ENCODE assay signal across 28 cellular contexts in genomic region chr1:76266762-76267161, GRCh38.
A peak's percentile ranks its signal among the peaks of the same experiment; 100 is the strongest.
DNase-seq lines count a peak whose midpoint lies in the region; ATAC-seq and TF ChIP-seq lines count a peak whose summit lies in the region.
"Had no signal": no experiment of that assay in that cellular context is flagged by ENCODE, and none has a peak within 500 bp of the region (broad histone marks: within the 10 kb centered on the region; RNA-seq: fewer than 3 reads in every experiment).

No MANE protein-coding gene starts in this region.

- H3K4me3 ChIP-seq in heart left ventricle, result no peak overlapping the region
- no peak overlapping the region for H3K4me3 ChIP-seq in trophoblast cell (ENCODE audit: low read depth, low read length)
- H3K4me3 ChIP-seq: breast epithelium, GM23248, lower lobe of right lung, neural progenitor cell, right lobe of liver had no signal

- H3K18ac ChIP-seq in trophoblast cell (ENCODE audit: low read length), result no peak overlapping the region

- H3K27ac ChIP-seq in heart left ventricle (peak overlapping the region in 1 of 12 donors; percentile 72), trophoblast cell (ENCODE audit: low read depth, low read length) (no peak overlapping the region)
- H3K27ac ChIP-seq: 22Rv1, breast epithelium, GM23248, lower lobe of right lung, neural progenitor cell, right lobe of liver had no signal

- peak overlapping the region; percentile 92 for H3K27ac Mint-ChIP-seq in activated naive CD8-positive, alpha-beta T cell
- H3K27ac Mint-ChIP-seq: HFFc6; neural progenitor cell; stimulated activated memory B cell treated with anti-CD40 and anti-IgM and Interleukin-4, amounts not matched to agents 10 μg/mL and 1 μg/mL and 100 μg/mL, for 72 hours; T-helper 17 cell had no signal

- H2BK120ac ChIP-seq in trophoblast cell (ENCODE audit: insufficient read depth, low read length, poor library complexity), result no peak overlapping the region

- no peak overlapping the region for H4K8ac ChIP-seq in trophoblast cell (ENCODE audit: low read depth, low read length)

- H3K4ac ChIP-seq in trophoblast cell (ENCODE audit: low read depth, low read length), result no peak overlapping the region

- no peak for TF ChIP-seq POLR2A in heart left ventricle (IDR thresholded peaks at IDR 0.05)

- H3K36me3 Mint-ChIP-seq in activated naive CD8-positive, alpha-beta T cell, result peaks cover 5% of the 10 kb centered on the region
- H3K36me3 Mint-ChIP-seq: CD8-positive, alpha-beta T cell; neural progenitor cell; stimulated activated memory B cell treated with anti-CD40 and anti-IgM and Interleukin-4, amounts not matched to agents 10 μg/mL and 1 μg/mL and 100 μg/mL, for 72 hours had no signal

- H3K9me3 ChIP-seq in heart left ventricle (no peaks in the 10 kb centered on the region), trophoblast cell (ENCODE audit: insufficient read depth, low read depth, low read length) (no peaks in the 10 kb centered on the region)
- H3K9me3 ChIP-seq: breast epithelium, lower lobe of right lung, right lobe of liver had no signal

- no peaks in the 10 kb centered on the region for H3K79me1 ChIP-seq in trophoblast cell (ENCODE audit: low read length)

- H4K91ac ChIP-seq in trophoblast cell (ENCODE audit: low read depth, low read length), result no peak overlapping the region

- no peak overlapping the region for H2BK12ac ChIP-seq in trophoblast cell (ENCODE audit: low read length)

- peaks cover 0 to 44% (median 8%) of the 10 kb centered on the region in 12 donors for H3K4me1 ChIP-seq in heart left ventricle
- H3K4me1 ChIP-seq in trophoblast cell (ENCODE audit: control insufficient read depth in 1 of 2, insufficient read depth in 2 of 2, low read length in 2 of 2), result peaks cover 0 to 5% of the 10 kb centered on the region in 2 experiments
- H3K4me1 ChIP-seq: breast epithelium, right lobe of liver had no signal

- H2BK5ac ChIP-seq in trophoblast cell (ENCODE audit: low read depth, low read length, poor library complexity), result no peak overlapping the region

- H3K27me3 ChIP-seq in heart left ventricle, result no peaks in the 10 kb centered on the region
- no peaks in the 10 kb centered on the region for H3K27me3 ChIP-seq in trophoblast cell (ENCODE audit: insufficient read depth, low read length)
- H3K27me3 ChIP-seq: breast epithelium, neural progenitor cell, right lobe of liver had no signal

- peaks cover 65% of the 10 kb centered on the region for H3K4me1 Mint-ChIP-seq in activated naive CD8-positive, alpha-beta T cell (ENCODE audit: low read depth)

- no peak overlapping the region for H3K14ac ChIP-seq in trophoblast cell (ENCODE audit: low read length)

- ATAC-seq in heart left ventricle (peak in 3 of 4 donors; percentile 23 to 33 (median 26)), Right ventricle myocardium inferior (no peak)
- ATAC-seq: CD8-positive, alpha-beta T cell; lower lobe of right lung; right lobe of liver; stimulated activated memory B cell treated with anti-CD40 and anti-IgM and Interleukin-4, amounts not matched to agents 10 μg/mL and 1 μg/mL and 100 μg/mL, for 72 hours; T-helper 17 cell had no signal

- no peak overlapping the region for H2AK5ac ChIP-seq in trophoblast cell (ENCODE audit: low read length)

- no peaks in the 10 kb centered on the region for H3K79me2 ChIP-seq in trophoblast cell (ENCODE audit: control insufficient read depth, insufficient read depth, low read length, poor library complexity)

- no peaks in the 10 kb centered on the region for H3K9me3 Mint-ChIP-seq in activated naive CD8-positive, alpha-beta T cell (ENCODE audit: low read depth)
- H3K9me3 Mint-ChIP-seq: CD8-positive, alpha-beta T cell; neural progenitor cell; stimulated activated memory B cell treated with anti-CD40 and anti-IgM and Interleukin-4, amounts not matched to agents 10 μg/mL and 1 μg/mL and 100 μg/mL, for 72 hours had no signal

- no peak overlapping the region for H3K4me2 ChIP-seq in trophoblast cell (ENCODE audit: low read length)
- H3K4me2 ChIP-seq: neural progenitor cell had no signal

- WGBS in heart left ventricle, 4 donors, result 42 to 73% (median 57%) methylated on average over 4 of the region's 4 CpGs
- WGBS in trophoblast cell (ENCODE audit: extremely low coverage, insufficient coverage, insufficient read length), result no CpG with 5 or more reads among the region's 4 CpGs

- no peak overlapping the region for H2AFZ ChIP-seq in trophoblast cell (ENCODE audit: insufficient read depth, low read length, poor library complexity)
- H2AFZ ChIP-seq: GM23248, neural progenitor cell had no signal

- H3K23ac ChIP-seq in trophoblast cell (ENCODE audit: low read length), result peak overlapping the region; percentile 86

- H3K36me3 ChIP-seq in heart left ventricle, result no peaks in the 10 kb centered on the region
- H3K36me3 ChIP-seq in trophoblast cell (ENCODE audit: control insufficient read depth in 1 of 2, insufficient read depth in 2 of 2, low read length in 2 of 2), result no peaks in the 10 kb centered on the region
- H3K36me3 ChIP-seq: breast epithelium, lower lobe of right lung, neural progenitor cell, right lobe of liver had no signal

- peak overlapping the region; percentile 48 for H3K4me3 Mint-ChIP-seq in activated naive CD8-positive, alpha-beta T cell
- H3K4me3 Mint-ChIP-seq: HFFc6; neural progenitor cell; stimulated activated memory B cell treated with anti-CD40 and anti-IgM and Interleukin-4, amounts not matched to agents 10 μg/mL and 1 μg/mL and 100 μg/mL, for 72 hours; T-helper 17 cell had no signal

- H3K9ac ChIP-seq in trophoblast cell (ENCODE audit: low read length), result no peak overlapping the region
- H3K9ac ChIP-seq: GM23248, neural progenitor cell had no signal

- H3K27me3 Mint-ChIP-seq in activated naive CD8-positive, alpha-beta T cell, result no peaks in the 10 kb centered on the region
- H3K27me3 Mint-ChIP-seq: stimulated activated memory B cell treated with anti-CD40 and anti-IgM and Interleukin-4, amounts not matched to agents 10 μg/mL and 1 μg/mL and 100 μg/mL, for 72 hours had no signal

- no peak for TF ChIP-seq CTCF in heart left ventricle (IDR thresholded peaks at IDR 0.05)

- intact Hi-C loops in heart left ventricle (cut with DNase I), result no loop called here
- intact Hi-C loops in Right ventricle myocardium inferior (cut with DNase I), result no loop called here

- DNase-seq in DMS 273 (lab: John Stamatoyannopoulos, UW; ENCODE audit: unreplicated experiment) (peak; percentile 7), DMS 273 treated with DMSO at 0.1 percent for 48 hours (lab: John Stamatoyannopoulos, UW) (no peak), heart left ventricle (peak in 1 of 5 donors; percentile 18), Right ventricle myocardium inferior (ENCODE audit: missing footprints) (no peak), trophoblast cell (no peak), NCI-H82 treated with DMSO at 0.1 percent for 48 hours (lab: John Stamatoyannopoulos, UW; ENCODE audit: unreplicated experiment) (no peak), AG20443 (ENCODE audit: low spot score) (no peak)
- DNase-seq: activated CD4-positive, alpha-beta T cell treated with anti-CD3 and anti-CD28 coated beads, Interleukin-2, amount 50 U/mL, for 4 hours; CD8-positive, alpha-beta T cell; effector CD4-positive, alpha-beta T cell; GM23248; HFFc6; KBM-7; kidney; lower lobe of right lung; NCI-H1417 treated with DMSO at 0.1 percent for 48 hours; NCI-H2081; NCI-H2227 treated with DMSO at 0.1 percent for 48 hours; NCI-H69; posterior cingulate gyrus; right lobe of liver; stimulated activated CD4-positive, alpha-beta T cell treated with anti-CD3 and anti-CD28 coated beads, Interleukin-4, amount 100 ng/mL, for 4 hours; T-helper 17 cell had no signal

- H4K12ac ChIP-seq in trophoblast cell (ENCODE audit: low read depth, low read length), result no peak overlapping the region
